Comparison of ENCODE assay signal across 33 cellular contexts in genomic region chr15:81768773-81769172, GRCh38.
"Had no signal": no experiment of that assay in that cellular context is flagged by ENCODE, and none has a peak within 500 bp of the region (broad histone marks: within the 10 kb centered on the region; RNA-seq: fewer than 3 reads in every experiment).

No MANE protein-coding gene starts in this region.

- H3K4me1 Mint-ChIP-seq: activated B cell treated with CpG ODN at 0.5 μM for 24 hours; activated CD4-positive, alpha-beta T cell treated with anti-CD3 and anti-CD28 coated beads, Interleukin-2, amount 10 ng/mL, durations not matched to agents 24 days and 14 days; activated naive CD8-positive, alpha-beta T cell treated with anti-CD3 and anti-CD28 coated beads for 36 hours; activated T-helper 17 cell treated with anti-CD3 and anti-CD28 coated beads, Interleukin-2, amount 50 U/mL, for 72 hours; T-cell; T-helper 17 cell had no signal

- H3K4me1 ChIP-seq: adrenal gland, body of pancreas, breast epithelium had no signal

- H3K27me3 ChIP-seq: adrenal gland, body of pancreas, brain microvascular endothelial cell, breast epithelium had no signal

- H3K4me3 Mint-ChIP-seq: activated B cell treated with CpG ODN at 0.5 μM for 24 hours; activated CD4-positive, alpha-beta memory T cell treated with anti-CD3 and anti-CD28 coated beads for 36 hours; activated CD4-positive, alpha-beta T cell treated with anti-CD3 and anti-CD28 coated beads, Interleukin-2, amount 10 ng/mL, durations not matched to agents 24 days and 14 days; activated CD8-positive, alpha-beta T cell treated with anti-CD3 and anti-CD28 coated beads for 36 hours; activated naive CD4-positive, alpha-beta T cell treated with anti-CD3 and anti-CD28 coated beads for 36 hours; activated naive CD8-positive, alpha-beta T cell treated with anti-CD3 and anti-CD28 coated beads for 36 hours; activated T-cell treated with anti-CD3 and anti-CD28 coated beads, Interleukin-2, amount 50 U/mL, for 4 hours; activated T-cell treated with anti-CD3 and anti-CD28 coated beads, Interleukin-2, amount 50 U/mL, for 72 hours; activated T-helper 1 cell treated with anti-CD3 and anti-CD28 coated beads, Interleukin-12 subunit alpha, Interleukin-12 subunit beta, Interleukin-2, Interleukin-4 antibody, amounts not matched to agents 30 ng/mL and 10 ng/mL and 1 ng/mL, durations not matched to agents 14 hours and 24 hours and 36 hours; activated T-helper 17 cell treated with anti-CD3 and anti-CD28 coated beads, Interleukin-2, amount 50 U/mL, for 72 hours; T-cell; T-helper 17 cell had no signal

- H3K9me3 Mint-ChIP-seq: activated B cell treated with CpG ODN at 0.5 μM for 24 hours; activated CD4-positive, alpha-beta memory T cell treated with anti-CD3 and anti-CD28 coated beads for 36 hours; activated CD4-positive, alpha-beta T cell treated with anti-CD3 and anti-CD28 coated beads, Interleukin-2, amount 10 ng/mL, durations not matched to agents 24 days and 14 days; activated CD8-positive, alpha-beta T cell treated with anti-CD3 and anti-CD28 coated beads for 36 hours; activated naive CD4-positive, alpha-beta T cell treated with anti-CD3 and anti-CD28 coated beads for 36 hours; activated naive CD4-positive, alpha-beta T cell treated with anti-CD3 and anti-CD28 coated beads, Interleukin-2, amount 50 U/mL, for 72 hours; activated naive CD8-positive, alpha-beta T cell treated with anti-CD3 and anti-CD28 coated beads for 36 hours; activated T-cell treated with anti-CD3 and anti-CD28 coated beads, Interleukin-2, amount 50 U/mL, for 4 hours; activated T-cell treated with anti-CD3 and anti-CD28 coated beads, Interleukin-2, amount 50 U/mL, for 72 hours; activated T-helper 1 cell treated with anti-CD3 and anti-CD28 coated beads, Interleukin-12 subunit alpha, Interleukin-12 subunit beta, Interleukin-2, Interleukin-4 antibody, amounts not matched to agents 30 ng/mL and 10 ng/mL and 1 ng/mL, durations not matched to agents 14 hours and 24 hours and 36 hours; activated T-helper 17 cell treated with anti-CD3 and anti-CD28 coated beads, Interleukin-2, amount 50 U/mL, for 72 hours; T-cell had no signal

- H3K27ac ChIP-seq: adrenal gland, body of pancreas, brain microvascular endothelial cell, breast epithelium, VCaP had no signal

- H3K36me3 ChIP-seq: adrenal gland, brain microvascular endothelial cell, breast epithelium had no signal

- H3K4me3 ChIP-seq: adrenal gland, body of pancreas, breast epithelium had no signal

- H3K27me3 Mint-ChIP-seq: activated B cell treated with CpG ODN at 0.5 μM for 24 hours; activated CD4-positive, alpha-beta T cell treated with anti-CD3 and anti-CD28 coated beads, Interleukin-2, amount 10 ng/mL, durations not matched to agents 24 days and 14 days; activated CD8-positive, alpha-beta T cell treated with anti-CD3 and anti-CD28 coated beads for 36 hours had no signal

- H3K27ac Mint-ChIP-seq: activated B cell treated with CpG ODN at 0.5 μM for 24 hours; activated CD4-positive, alpha-beta memory T cell treated with anti-CD3 and anti-CD28 coated beads for 36 hours; activated CD4-positive, alpha-beta T cell treated with anti-CD3 and anti-CD28 coated beads, Interleukin-2, amount 10 ng/mL, durations not matched to agents 24 days and 14 days; activated CD8-positive, alpha-beta T cell treated with anti-CD3 and anti-CD28 coated beads for 36 hours; activated naive CD4-positive, alpha-beta T cell treated with anti-CD3 and anti-CD28 coated beads for 36 hours; activated naive CD8-positive, alpha-beta T cell treated with anti-CD3 and anti-CD28 coated beads for 36 hours; activated T-cell treated with anti-CD3 and anti-CD28 coated beads, Interleukin-2, amount 50 U/mL, for 72 hours; activated T-helper 1 cell treated with anti-CD3 and anti-CD28 coated beads, Interleukin-12 subunit alpha, Interleukin-12 subunit beta, Interleukin-2, Interleukin-4 antibody, amounts not matched to agents 30 ng/mL and 10 ng/mL and 1 ng/mL, durations not matched to agents 14 hours and 24 hours and 36 hours; activated T-helper 17 cell treated with anti-CD3 and anti-CD28 coated beads, Interleukin-2, amount 50 U/mL, for 72 hours; T-cell; T-helper 17 cell had no signal

- ATAC-seq: activated CD8-positive, alpha-beta T cell treated with anti-CD3 and anti-CD28 coated beads for 36 hours; activated naive CD4-positive, alpha-beta T cell treated with anti-CD3 and anti-CD28 coated beads, Interleukin-2, amount 50 U/mL, for 72 hours; activated T-cell treated with anti-CD3 and anti-CD28 coated beads, Interleukin-2, amount 50 U/mL, for 4 hours; activated T-cell treated with anti-CD3 and anti-CD28 coated beads, Interleukin-2, amount 50 U/mL, for 72 hours; activated T-helper 17 cell treated with anti-CD3 and anti-CD28 coated beads, Interleukin-2, amount 50 U/mL, for 72 hours; body of pancreas; T-cell; T-helper 17 cell had no signal

- DNase-seq: activated B cell treated with CpG ODN at 0.5 μM for 24 hours; activated CD4-positive, alpha-beta memory T cell treated with anti-CD3 and anti-CD28 coated beads for 36 hours; activated CD4-positive, alpha-beta T cell treated with anti-CD3 and anti-CD28 coated beads for 4 hours; activated CD4-positive, alpha-beta T cell treated with anti-CD3 and anti-CD28 coated beads, Interleukin-2, amount 10 ng/mL, durations not matched to agents 24 days and 14 days; activated CD4-positive, alpha-beta T cell treated with anti-CD3 and anti-CD28 coated beads, Interleukin-2, amount 50 U/mL, for 1 hour; activated CD4-positive, alpha-beta T cell treated with anti-CD3 and anti-CD28 coated beads, Interleukin-2, amount 50 U/mL, for 4 hours; activated CD4-positive, CD25-positive, alpha-beta regulatory T cell treated with anti-CD3 and anti-CD28 coated beads, Interleukin-2, amount 50 U/mL, for 72 hours; activated CD8-positive, alpha-beta memory T cell treated with anti-CD3 and anti-CD28 coated beads, Interleukin-2, amount 50 U/mL, for 4 hours; activated CD8-positive, alpha-beta T cell treated with anti-CD3 and anti-CD28 coated beads for 36 hours; activated effector memory CD4-positive, alpha-beta T cell treated with anti-CD3 and anti-CD28 coated beads, Interleukin-2, amount 50 U/mL, for 16 hours; activated gamma-delta T cell treated with Interleukin-2 at 50 U/mL for 16 hours; activated naive CD4-positive, alpha-beta T cell; activated naive CD4-positive, alpha-beta T cell treated with anti-CD3 and anti-CD28 coated beads for 36 hours; activated naive CD4-positive, alpha-beta T cell treated with anti-CD3 and anti-CD28 coated beads, Interleukin-2, amount 50 U/mL, for 16 hours; activated naive CD8-positive, alpha-beta T cell treated with anti-CD3 and anti-CD28 coated beads for 36 hours; activated T-cell treated with anti-CD3 and anti-CD28 coated beads for 4 hours; activated T-cell treated with anti-CD3 and anti-CD28 coated beads, Interleukin-2, amount 50 U/mL, for 1 hour; activated T-cell treated with anti-CD3 and anti-CD28 coated beads, Interleukin-2, amount 50 U/mL, for 4 hours; activated T-cell treated with anti-CD3 and anti-CD28 coated beads, Interleukin-2, amount 50 U/mL, for 72 hours; adrenal gland; amniotic stem cell; aorta; body of pancreas; brain microvascular endothelial cell; central memory CD4-positive, alpha-beta T cell; T-cell; T-helper 17 cell; T1000 had no signal

- H3K36me3 Mint-ChIP-seq: activated CD4-positive, alpha-beta memory T cell treated with anti-CD3 and anti-CD28 coated beads for 36 hours; activated naive CD4-positive, alpha-beta T cell treated with anti-CD3 and anti-CD28 coated beads, Interleukin-2, amount 50 U/mL, for 72 hours; activated naive CD8-positive, alpha-beta T cell treated with anti-CD3 and anti-CD28 coated beads for 36 hours; T-cell had no signal

- H3K9me3 ChIP-seq: adrenal gland, body of pancreas, breast epithelium had no signal
